In genomic region chr9:89821081-89821480, GRCh38 we compare ENCODE assay signal across 1 cellular context.
TF ChIP-seq lines count a peak whose summit lies in the region.

No MANE protein-coding gene starts in this region.

TF ChIP-seq in IMR-90, 13 proteins besides CTCF, POLR2A, EP300 and RAD21:
- TF ChIP-seq, protein P1, sequence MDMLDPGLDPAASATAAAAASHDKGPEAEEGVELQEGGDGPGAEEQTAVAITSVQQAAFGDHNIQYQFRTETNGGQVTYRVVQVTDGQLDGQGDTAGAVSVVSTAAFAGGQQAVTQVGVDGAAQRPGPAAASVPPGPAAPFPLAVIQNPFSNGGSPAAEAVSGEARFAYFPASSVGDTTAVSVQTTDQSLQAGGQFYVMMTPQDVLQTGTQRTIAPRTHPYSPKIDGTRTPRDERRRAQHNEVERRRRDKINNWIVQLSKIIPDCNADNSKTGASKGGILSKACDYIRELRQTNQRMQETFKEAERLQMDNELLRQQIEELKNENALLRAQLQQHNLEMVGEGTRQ (IDR thresholded peaks at IDR 0.05; ENCODE audit: low read depth, low read length): no peak
